Comparison of ENCODE assay signal across 28 cellular contexts in the genomic region with DNA sequence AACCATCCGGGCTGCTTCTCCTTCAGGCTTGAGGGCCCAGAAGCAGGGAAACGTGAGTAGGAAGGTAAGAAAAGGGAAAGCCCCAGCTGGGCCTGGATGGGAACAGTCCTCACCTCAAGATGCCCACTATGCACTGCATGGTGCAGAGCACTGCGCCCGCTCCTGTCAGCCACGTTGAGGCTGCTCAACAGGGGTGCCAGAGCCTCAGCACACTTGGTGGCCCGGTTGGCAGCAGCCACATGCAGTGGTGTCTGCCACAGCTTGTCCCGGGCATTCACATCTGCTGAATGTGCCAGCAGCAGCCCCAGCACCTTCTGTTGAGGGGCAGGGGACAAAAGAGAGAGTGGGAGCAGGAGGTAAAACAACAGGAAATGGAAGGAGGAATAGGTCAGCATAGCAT. TPM values are rescaled to one million over a fixed set of nuclear protein-coding genes. Genes with fewer than 3 reads are reported as not detected.
DNase-seq lines count a peak whose midpoint lies in the region; ATAC-seq and TF ChIP-seq lines count a peak whose summit lies in the region.
"Had no signal": no experiment of that assay in that cellular context is flagged by ENCODE, and none has a peak within 500 bp of the region (broad histone marks: within the 10 kb centered on the region; RNA-seq: fewer than 3 reads in every experiment).

No MANE protein-coding gene starts in this region.

- peaks cover 23% of the 10 kb centered on the region for H4K20me1 ChIP-seq in BLaER1

- H3K27ac ChIP-seq in BLaER1 (no peak overlapping the region), HEK293 (ENCODE audit: extremely low read depth, low read depth, low read length) (no peak overlapping the region), trophoblast cell (ENCODE audit: low read depth, low read length) (no peak overlapping the region)
- H3K27ac ChIP-seq: HL-60, pancreas, right atrium auricular region had no signal

- H3K4me1 Mint-ChIP-seq in chondrocyte (ENCODE audit: low read depth), result peaks cover 22% of the 10 kb centered on the region

- peaks cover 36% of the 10 kb centered on the region for H3K36me3 Mint-ChIP-seq in chondrocyte (ENCODE audit: low read depth)

- intact Hi-C loops in sciatic nerve (cut with DNase I), result no loop called here

- H3K79me2 ChIP-seq in trophoblast cell (ENCODE audit: control insufficient read depth, insufficient read depth, low read length, poor library complexity), result peaks cover 11% of the 10 kb centered on the region

- H3K9me3 Mint-ChIP-seq in chondrocyte (ENCODE audit: low read depth), result no peaks in the 10 kb centered on the region
- H3K9me3 Mint-ChIP-seq: activated naive CD8-positive, alpha-beta T cell treated with anti-CD3 and anti-CD28 coated beads, Interleukin-2, amount 10 ng/mL, durations not matched to agents 7 days and 5 days; CD4-positive, alpha-beta memory T cell; natural killer cell; stimulated activated naive CD8-positive, alpha-beta T cell treated with anti-CD3 and anti-CD28 coated beads, Interleukin-15, Interleukin-2, amounts not matched to agents 100 ng/mL and 50 ng/mL, for 24 hours; WTC11 had no signal

- H3K14ac ChIP-seq in trophoblast cell (ENCODE audit: low read length), result no peak overlapping the region

- TF ChIP-seq CTCF in HEK293 (tag by site-specific recombination; IDR thresholded peaks at IDR 0.05) (no peak), chondrocyte (IDR thresholded peaks at IDR 0.05) (no peak)

- H3K36me3 ChIP-seq in BLaER1 (peaks cover 61% of the 10 kb centered on the region), HEK293 (ENCODE audit: control insufficient read depth in 2 of 2, insufficient read depth in 1 of 2, low read length in 2 of 2) (peaks cover 38 to 61% of the 10 kb centered on the region in 2 experiments), trophoblast cell (ENCODE audit: control insufficient read depth in 1 of 2, insufficient read depth in 2 of 2, low read length in 2 of 2) (peaks cover 43 to 49% of the 10 kb centered on the region in 2 experiments)

- no CpG with 5 or more reads among the region's 7 CpGs for WGBS in trophoblast cell (ENCODE audit: extremely low coverage, insufficient coverage, insufficient read length)

- H4K12ac ChIP-seq in trophoblast cell (ENCODE audit: low read depth, low read length), result no peak overlapping the region

- no peak overlapping the region for H3K4me3 ChIP-seq in BLaER1
- H3K4me3 ChIP-seq in HEK293 (ENCODE audit: low read depth, low read length), result no peak overlapping the region
- no peak overlapping the region for H3K4me3 ChIP-seq in trophoblast cell (ENCODE audit: low read depth, low read length)
- H3K4me3 ChIP-seq: pancreas, right atrium auricular region, tibial artery had no signal

- H2BK120ac ChIP-seq in trophoblast cell (ENCODE audit: insufficient read depth, low read length, poor library complexity), result no peak overlapping the region

- H3K4me1 ChIP-seq in BLaER1 (peaks cover 22% of the 10 kb centered on the region), HEK293 (ENCODE audit: control insufficient read depth, insufficient read depth, low read length) (peaks cover 13% of the 10 kb centered on the region), trophoblast cell (ENCODE audit: control insufficient read depth in 1 of 2, insufficient read depth in 2 of 2, low read length in 2 of 2) (peaks cover 7 to 8% of the 10 kb centered on the region in 2 experiments)

- POLR2A ChIA-PET in HEK293 (lab: Yijun Ruan, JAX), result interaction anchor here (0.6 to 3.5 kb wide), 2 partner anchors 12 to 54 kb away, joined by 4 to 26 read pairs; a partner anchor contains a TSS

- peak overlapping the region; percentile 28 for H3K27ac Mint-ChIP-seq in chondrocyte (ENCODE audit: unreplicated experiment)
- H3K27ac Mint-ChIP-seq: activated naive CD8-positive, alpha-beta T cell treated with anti-CD3 and anti-CD28 coated beads, Interleukin-2, amount 10 ng/mL, durations not matched to agents 7 days and 5 days; stimulated activated naive CD8-positive, alpha-beta T cell treated with anti-CD3 and anti-CD28 coated beads, Interleukin-15, Interleukin-2, amounts not matched to agents 100 ng/mL and 50 ng/mL, for 24 hours had no signal

- DNase-seq in chondrocyte (ENCODE audit: low spot score), result no peak
- no peak for DNase-seq in trophoblast cell
- DNase-seq in sciatic nerve (ENCODE audit: low spot score), result no peak
- no peak for DNase-seq in NOMO-1 treated with dmso at 0.1 percent for 144 hours (lab: John Stamatoyannopoulos, UW; ENCODE audit: unreplicated experiment)
- DNase-seq: activated CD4-positive, alpha-beta T cell treated with anti-CD3 and anti-CD28 coated beads, Interleukin-2, amount 50 U/mL, for 4 hours; activated effector memory CD4-positive, alpha-beta T cell treated with anti-CD3 and anti-CD28 coated beads, Interleukin-2, amount 50 U/mL, for 16 hours; activated naive CD8-positive, alpha-beta T cell treated with anti-CD3 and anti-CD28 coated beads, Interleukin-2, amount 10 ng/mL, durations not matched to agents 7 days and 5 days; CD4-positive, alpha-beta memory T cell; erythroblast; foreskin melanocyte; GDM1; natural killer cell; NCI-H1092 treated with DMSO at 0.1 percent for 48 hours; NCI-H2029 treated with DMSO at 0.1 percent for 48 hours; NCI-H226; NCI-H748 treated with DMSO at 0.1 percent for 48 hours; T-helper 9 cell; tibial artery had no signal

- no peak overlapping the region for H3K4ac ChIP-seq in trophoblast cell (ENCODE audit: low read depth, low read length)

- H3K4me3 Mint-ChIP-seq in chondrocyte (ENCODE audit: unreplicated experiment), result peak overlapping the region; percentile 28
- H3K4me3 Mint-ChIP-seq: activated naive CD8-positive, alpha-beta T cell treated with anti-CD3 and anti-CD28 coated beads, Interleukin-2, amount 10 ng/mL, durations not matched to agents 7 days and 5 days; natural killer cell; stimulated activated naive CD8-positive, alpha-beta T cell treated with anti-CD3 and anti-CD28 coated beads, Interleukin-15, Interleukin-2, amounts not matched to agents 100 ng/mL and 50 ng/mL, for 24 hours had no signal

- ATAC-seq in GM18868 (IDR thresholded peaks at IDR 0.05; ENCODE audit: unreplicated experiment), result no peak
- ATAC-seq in sciatic nerve, result no peak
- no peak for ATAC-seq in GM21619 (IDR thresholded peaks at IDR 0.05; ENCODE audit: unreplicated experiment)
- ATAC-seq: natural killer cell, pancreas, WTC11 had no signal

- CTCF ChIA-PET in HEK293 (lab: Yijun Ruan, JAX), result interaction anchor here (0.6 to 2.3 kb wide), 8 partner anchors 8 to 136 kb away, joined by 3 to 10 read pairs (median 5); a partner anchor contains a TSS

- H3K4me2 ChIP-seq in BLaER1 (no peak overlapping the region), trophoblast cell (ENCODE audit: low read length) (no peak overlapping the region)

- no peak overlapping the region for H4K91ac ChIP-seq in trophoblast cell (ENCODE audit: low read depth, low read length)

- peaks cover 12% of the 10 kb centered on the region for H3K79me1 ChIP-seq in trophoblast cell (ENCODE audit: low read length)

- no peaks in the 10 kb centered on the region for H3K27me3 Mint-ChIP-seq in chondrocyte (ENCODE audit: low read depth)
- H3K27me3 Mint-ChIP-seq: activated naive CD8-positive, alpha-beta T cell treated with anti-CD3 and anti-CD28 coated beads, Interleukin-2, amount 10 ng/mL, durations not matched to agents 7 days and 5 days; CD4-positive, alpha-beta memory T cell; stimulated activated naive CD8-positive, alpha-beta T cell treated with anti-CD3 and anti-CD28 coated beads, Interleukin-15, Interleukin-2, amounts not matched to agents 100 ng/mL and 50 ng/mL, for 24 hours had no signal

- peak overlapping the region; percentile 4 for H3K18ac ChIP-seq in trophoblast cell (ENCODE audit: low read length)

- H3K9ac ChIP-seq in BLaER1, result peak overlapping the region; percentile 31; the same call in 1 of the 2 replicates
- H3K9ac ChIP-seq in trophoblast cell (ENCODE audit: low read length), result no peak overlapping the region

- H2BK12ac ChIP-seq in trophoblast cell (ENCODE audit: low read length), result no peak overlapping the region

- no peaks in the 10 kb centered on the region for H3K27me3 ChIP-seq in BLaER1
- no peaks in the 10 kb centered on the region for H3K27me3 ChIP-seq in trophoblast cell (ENCODE audit: insufficient read depth, low read length)
- H3K27me3 ChIP-seq: pancreas, right atrium auricular region, tibial artery had no signal

- H3K9me3 ChIP-seq in BLaER1, result no peaks in the 10 kb centered on the region
- H3K9me3 ChIP-seq in HEK293 (ENCODE audit: control insufficient read depth, insufficient read depth, low read depth, low read length), result no peaks in the 10 kb centered on the region
- no peaks in the 10 kb centered on the region for H3K9me3 ChIP-seq in trophoblast cell (ENCODE audit: insufficient read depth, low read depth, low read length)
- H3K9me3 ChIP-seq: pancreas, right atrium auricular region, tibial artery had no signal

- no peak overlapping the region for H2BK5ac ChIP-seq in trophoblast cell (ENCODE audit: low read depth, low read length, poor library complexity)

- no peak overlapping the region for H2AFZ ChIP-seq in trophoblast cell (ENCODE audit: insufficient read depth, low read length, poor library complexity)

- no peak overlapping the region for H2AK5ac ChIP-seq in trophoblast cell (ENCODE audit: low read length)

- H3K23ac ChIP-seq in trophoblast cell (ENCODE audit: low read length), result no peak overlapping the region

- no peak overlapping the region for H4K8ac ChIP-seq in trophoblast cell (ENCODE audit: low read depth, low read length)

TF ChIP-seq in HEK293, 187 proteins besides CTCF, POLR2A, EP300 and RAD21 (continues in another document):
- TF ChIP-seq ZNF274 (IDR thresholded peaks at IDR 0.05; ENCODE audit: low read length) (no peak), ZNF274 (tag by site-specific recombination; IDR thresholded peaks at IDR 0.05; ENCODE audit: borderline replicate concordance) (no peak), ZNF701 (tag by site-specific recombination; IDR thresholded peaks at IDR 0.05) (no peak)

RNA-seq across cellular contexts. Expression of a gene that starts 2.5 kb away (rescaled TPM):
- 99.9 to 113 TPM (median 106 TPM) in 3 replicates for total RNA-seq in chondrocyte
- polyA plus RNA-seq in trophoblast cell (2013), result 31.0 and 31.4 TPM in 2 replicates
- 40.1 TPM for total RNA-seq in sciatic nerve

RNA-seq across cellular contexts. Expression of a gene that starts 11.1 kb away (rescaled TPM):
- total RNA-seq in chondrocyte (9.0 to 15.6 TPM (median 9.8 TPM) in 3 replicates), sciatic nerve (8.3 TPM)
- polyA plus RNA-seq in trophoblast cell (2013), result 4.7 TPM in 2 replicates

RNA-seq across cellular contexts. Expression of a gene that starts 25.8 kb away (rescaled TPM):
- total RNA-seq in chondrocyte (0.41 to 0.68 TPM (median 0.47 TPM) in 3 replicates), sciatic nerve (0.80 TPM)
- 0.08 TPM in 1 of 2 replicates, not detected in the other for polyA plus RNA-seq in trophoblast cell (2013)
- total RNA-seq: H1, right atrium auricular region had no signal
- polyA plus RNA-seq: CD4-positive, alpha-beta memory T cell had no signal

RNA-seq across cellular contexts. Expression of a gene that starts 31.5 kb away (rescaled TPM):
- total RNA-seq in chondrocyte (36.6 to 50.7 TPM (median 38.7 TPM) in 3 replicates), sciatic nerve (18.5 TPM)
- polyA plus RNA-seq in trophoblast cell (2013), result 11.4 and 11.9 TPM in 2 replicates

RNA-seq across cellular contexts. Expression of a gene that starts 33.9 kb away (rescaled TPM):
- total RNA-seq in chondrocyte (59.2 to 103 TPM (median 99.7 TPM) in 3 replicates), sciatic nerve (40.7 TPM)
- 31.8 and 33.9 TPM in 2 replicates for polyA plus RNA-seq in trophoblast cell (2013)
